In the genomic region with DNA sequence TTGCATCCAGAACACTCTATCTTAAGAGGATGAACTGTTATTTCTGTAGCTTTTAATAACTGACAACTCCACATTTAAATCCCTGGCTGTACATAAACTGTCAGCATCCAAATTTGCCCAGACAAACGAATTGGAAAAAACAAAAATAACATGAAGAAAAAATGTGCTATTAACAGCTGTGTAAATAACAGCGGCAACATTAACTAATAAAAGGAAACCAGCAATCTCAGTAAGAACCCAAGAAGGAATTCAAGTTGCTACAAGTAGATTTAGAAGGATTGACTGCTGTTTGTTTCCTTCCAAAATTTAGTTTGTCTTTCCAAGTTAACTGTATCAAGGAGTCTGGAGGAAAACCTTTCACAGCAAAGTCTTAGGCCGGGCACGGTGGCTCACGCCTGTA, we compare ENCODE assay signal across 17 cellular contexts.
DNase-seq lines count a peak whose midpoint lies in the region; ATAC-seq and TF ChIP-seq lines count a peak whose summit lies in the region.
"Had no signal": no experiment of that assay in that cellular context is flagged by ENCODE, and none has a peak within 500 bp of the region (broad histone marks: within the 10 kb centered on the region; RNA-seq: fewer than 3 reads in every experiment).

No MANE protein-coding gene starts in this region.

- no peak overlapping the region for H2AFZ ChIP-seq in mesenchymal stem cell (ENCODE audit: low read depth, low read length)
- H2AFZ ChIP-seq: GM23338 had no signal

- peaks cover 4% of the 10 kb centered on the region for H3K4me1 Mint-ChIP-seq in endodermal cell
- peaks cover 10% of the 10 kb centered on the region for H3K4me1 Mint-ChIP-seq in activated T-cell treated with anti-CD3 and anti-CD28 coated beads, Interleukin-2, amount 50 U/mL, for 24 hours (ENCODE audit: low read depth)
- H3K4me1 Mint-ChIP-seq: CD14-positive monocyte had no signal

- H2BK5ac ChIP-seq in mesenchymal stem cell (ENCODE audit: low read depth, low read length, poor library complexity, severe bottlenecking), result no peak overlapping the region

- H3K27me3 ChIP-seq in mesenchymal stem cell (ENCODE audit: control insufficient read depth in 1 of 2, insufficient read depth in 1 of 2, low read length in 2 of 2), result no peaks in the 10 kb centered on the region
- H3K27me3 ChIP-seq in endodermal cell (ENCODE audit: control insufficient read depth, insufficient read depth, low read length, poor library complexity, severe bottlenecking), result no peaks in the 10 kb centered on the region

- no peak overlapping the region for H4K91ac ChIP-seq in mesenchymal stem cell (ENCODE audit: low read length)

- H3K9me3 ChIP-seq in mesenchymal stem cell (ENCODE audit: control insufficient read depth, low read length) (peaks cover 6% of the 10 kb centered on the region), endodermal cell (ENCODE audit: control insufficient read depth, low read length) (peaks cover 8% of the 10 kb centered on the region)

- peaks cover 18% of the 10 kb centered on the region for H3K9me3 Mint-ChIP-seq in endodermal cell
- peaks cover 4% of the 10 kb centered on the region for H3K9me3 Mint-ChIP-seq in activated T-cell treated with anti-CD3 and anti-CD28 coated beads, Interleukin-2, amount 50 U/mL, for 24 hours

- no peak overlapping the region for H2AK5ac ChIP-seq in mesenchymal stem cell (ENCODE audit: low read length, severe bottlenecking)

- H3K4me3 ChIP-seq in mesenchymal stem cell (ENCODE audit: insufficient read depth in 1 of 2, low read depth in 1 of 2, low read length in 2 of 2) (no peak overlapping the region), endodermal cell (ENCODE audit: low read length) (no peak overlapping the region)
- H3K4me3 ChIP-seq: GM23338 had no signal

- no peak overlapping the region for H4K8ac ChIP-seq in mesenchymal stem cell (ENCODE audit: low read length)

- no peak overlapping the region for H3K4me2 ChIP-seq in mesenchymal stem cell (ENCODE audit: low read length, poor library complexity, severe bottlenecking)
- H3K4me2 ChIP-seq: GM23338 had no signal

- no peak overlapping the region for H3K23ac ChIP-seq in mesenchymal stem cell (ENCODE audit: low read length in 2 of 2)

- no peak overlapping the region for H3K27ac Mint-ChIP-seq in endodermal cell
- no peak overlapping the region for H3K27ac Mint-ChIP-seq in activated T-cell treated with anti-CD3 and anti-CD28 coated beads, Interleukin-2, amount 50 U/mL, for 24 hours
- H3K27ac Mint-ChIP-seq: CD14-positive monocyte; CD8-positive, alpha-beta T cell; GM23338 had no signal

- H3K36me3 ChIP-seq in mesenchymal stem cell (ENCODE audit: control insufficient read depth in 1 of 2, insufficient read depth in 2 of 2, low read depth in 1 of 2, low read length in 2 of 2) (no peaks in the 10 kb centered on the region), endodermal cell (ENCODE audit: control insufficient read depth, insufficient read depth, low read length) (no peaks in the 10 kb centered on the region)

- intact Hi-C loops in Right ventricle myocardium superior (cut with DNase I), result no loop called here
- intact Hi-C loops in Right ventricle myocardium inferior (cut with DNase I), result no loop called here
- intact Hi-C loops in sciatic nerve (cut with DNase I), result no loop called here

- no peaks in the 10 kb centered on the region for H3K27me3 Mint-ChIP-seq in endodermal cell (ENCODE audit: insufficient read depth)
- H3K27me3 Mint-ChIP-seq in activated T-cell treated with anti-CD3 and anti-CD28 coated beads, Interleukin-2, amount 50 U/mL, for 24 hours, result peaks cover 55% of the 10 kb centered on the region

- 98% methylated on average over 3 of the region's 5 CpGs for WGBS in mesenchymal stem cell
- 91 to 92% methylated on average over 5 of the region's 5 CpGs for WGBS in endodermal cell (ENCODE audit: insufficient coverage in 1 of 2, insufficient read length in 1 of 2), 2 experiments

- ATAC-seq in Right ventricle myocardium superior (ENCODE audit: poor library complexity) (peak; percentile 18), Right ventricle myocardium inferior (no peak), sciatic nerve (peak; percentile 35), HG03342 (IDR thresholded peaks at IDR 0.05; ENCODE audit: unreplicated experiment) (no peak)
- ATAC-seq: CD8-positive, alpha-beta T cell; GM23338 had no signal

- no peak overlapping the region for H3K27ac ChIP-seq in mesenchymal stem cell (ENCODE audit: low read length, poor library complexity, severe bottlenecking)
- H3K27ac ChIP-seq in endodermal cell (ENCODE audit: low read depth, low read length), result no peak overlapping the region
- H3K27ac ChIP-seq: 22Rv1 had no signal

- H3K79me1 ChIP-seq in mesenchymal stem cell (replicated peaks; ENCODE audit: low read length, poor library complexity, severe bottlenecking), result no peaks in the 10 kb centered on the region

- H3K4me1 ChIP-seq in mesenchymal stem cell (ENCODE audit: control insufficient read depth, insufficient read depth, low read depth, low read length) (no peaks in the 10 kb centered on the region), endodermal cell (ENCODE audit: control insufficient read depth, insufficient read depth, low read length) (no peaks in the 10 kb centered on the region)

- no peak overlapping the region for H3K14ac ChIP-seq in mesenchymal stem cell (ENCODE audit: low read length in 2 of 2)

- H2BK15ac ChIP-seq in mesenchymal stem cell (ENCODE audit: low read depth, poor library complexity, severe bottlenecking), result no peak overlapping the region

- H3K4me3 Mint-ChIP-seq in endodermal cell, result no peak overlapping the region
- H3K4me3 Mint-ChIP-seq in activated T-cell treated with anti-CD3 and anti-CD28 coated beads, Interleukin-2, amount 50 U/mL, for 24 hours, result no peak overlapping the region
- H3K4me3 Mint-ChIP-seq: CD14-positive monocyte; CD8-positive, alpha-beta T cell; GM23338 had no signal

- H3K9ac ChIP-seq in mesenchymal stem cell (ENCODE audit: low read length), result peak overlapping the region; percentile 61
- no peak overlapping the region for H3K9ac ChIP-seq in endodermal cell (ENCODE audit: extremely low read depth, low read length, poor library complexity, severe bottlenecking)

- H3K36me3 Mint-ChIP-seq in endodermal cell (ENCODE audit: low read depth), result no peaks in the 10 kb centered on the region
- no peaks in the 10 kb centered on the region for H3K36me3 Mint-ChIP-seq in activated T-cell treated with anti-CD3 and anti-CD28 coated beads, Interleukin-2, amount 50 U/mL, for 24 hours (ENCODE audit: low read depth)
- H3K36me3 Mint-ChIP-seq: CD14-positive monocyte; CD8-positive, alpha-beta T cell had no signal

- no peak overlapping the region for H3K4ac ChIP-seq in mesenchymal stem cell (ENCODE audit: low read depth in 1 of 2, low read length in 2 of 2)

- H2BK120ac ChIP-seq in mesenchymal stem cell (ENCODE audit: low read depth, low read length), result no peak overlapping the region

- DNase-seq in Right ventricle myocardium superior (no peak), Right ventricle myocardium inferior (ENCODE audit: missing footprints) (no peak), LHCN-M2 (ENCODE audit: low read depth) (peak; percentile 64), mesenchymal stem cell (no peak), sciatic nerve (ENCODE audit: low spot score) (no peak), endodermal cell (no peak)
- no peak for DNase-seq in activated T-cell treated with anti-CD3 and anti-CD28 coated beads, Interleukin-2, amount 50 U/mL, for 24 hours
- DNase-seq: CD8-positive, alpha-beta T cell; COR-L47; DMS153; DMS79 treated with DMSO at 0.1 percent for 48 hours; EL; H7 had no signal

- H2BK12ac ChIP-seq in mesenchymal stem cell (ENCODE audit: low read length in 2 of 2), result no peak overlapping the region

- no peak for TF ChIP-seq CTCF in endodermal cell (conservative IDR thresholded peaks at IDR 0.05)

- no peak overlapping the region for H3K18ac ChIP-seq in mesenchymal stem cell (ENCODE audit: low read depth in 1 of 2, low read length in 2 of 2)

Comparison
In these comparisons a context has a peak if more than half of its experiments do, and no peak if none do; other contexts are left out.
1. ATAC-seq: peak in Right ventricle myocardium superior (single experiment) and sciatic nerve (single experiment); none in Right ventricle myocardium inferior (single experiment) and HG03342 (single experiment).